ENCODE assay signal across 3 cellular contexts in the genomic region with DNA sequence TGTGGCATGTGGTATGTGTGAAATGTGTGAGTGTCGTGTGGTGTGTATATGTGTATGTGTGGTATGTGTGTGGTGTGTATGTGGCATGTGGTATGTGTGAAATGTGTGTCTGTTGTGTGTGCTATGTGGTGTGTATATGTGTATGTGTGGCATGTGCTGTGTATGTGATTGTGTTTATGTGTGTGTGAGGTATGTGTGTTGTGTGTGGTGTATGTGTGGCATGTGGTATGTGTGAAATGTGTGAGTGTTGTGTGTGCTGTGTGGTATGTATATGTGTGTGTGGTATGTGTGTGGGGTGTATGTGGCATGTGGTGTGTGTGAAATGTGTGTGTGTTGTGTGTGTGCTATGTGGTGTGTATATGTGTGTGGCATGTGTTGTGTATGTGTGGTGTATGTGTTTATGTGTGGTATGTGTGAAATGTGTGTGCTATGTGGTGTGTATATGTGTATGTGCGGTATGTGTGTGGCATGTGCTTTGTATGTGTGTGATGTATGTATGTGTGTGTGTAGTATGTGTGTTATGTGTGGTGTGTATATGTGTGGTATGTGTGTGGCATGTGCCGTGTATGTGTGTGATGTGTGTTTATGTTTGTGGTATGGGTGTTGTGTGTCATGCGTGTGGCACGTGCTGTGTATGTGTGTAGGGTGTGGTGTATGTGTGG.
TF ChIP-seq lines count a peak whose summit lies in the region.

No MANE protein-coding gene starts in this region.

TF ChIP-seq in A549, 52 proteins besides CTCF, POLR2A, EP300 and RAD21 (continued from another document):
- TF ChIP-seq, protein P1, sequence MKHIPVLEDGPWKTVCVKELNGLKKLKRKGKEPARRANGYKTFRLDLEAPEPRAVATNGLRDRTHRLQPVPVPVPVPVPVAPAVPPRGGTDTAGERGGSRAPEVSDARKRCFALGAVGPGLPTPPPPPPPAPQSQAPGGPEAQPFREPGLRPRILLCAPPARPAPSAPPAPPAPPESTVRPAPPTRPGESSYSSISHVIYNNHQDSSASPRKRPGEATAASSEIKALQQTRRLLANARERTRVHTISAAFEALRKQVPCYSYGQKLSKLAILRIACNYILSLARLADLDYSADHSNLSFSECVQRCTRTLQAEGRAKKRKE (CRISPR knock-in tag; IDR thresholded peaks at IDR 0.05; ENCODE audit: low read depth): no peak
- TF ChIP-seq SMC3 (IDR thresholded peaks at IDR 0.05) (no peak), HOXB13 (CRISPR knock-in tag; IDR thresholded peaks at IDR 0.05; ENCODE audit: low read depth) (no peak), SREBF2 (IDR thresholded peaks at IDR 0.05) (no peak), CEBPB (IDR thresholded peaks at IDR 0.05) (no peak), JUN (IDR thresholded peaks at IDR 0.05) (no peak), KDM1A (IDR thresholded peaks at IDR 0.05; ENCODE audit: low read depth) (no peak), CBX2 (IDR thresholded peaks at IDR 0.05; ENCODE audit: borderline replicate concordance, low read depth) (no peak), HDAC2 (IDR thresholded peaks at IDR 0.05) (no peak), MYC (IDR thresholded peaks at IDR 0.05; ENCODE audit: borderline replicate concordance, low read length) (no peak)
- TF ChIP-seq, protein P2, sequence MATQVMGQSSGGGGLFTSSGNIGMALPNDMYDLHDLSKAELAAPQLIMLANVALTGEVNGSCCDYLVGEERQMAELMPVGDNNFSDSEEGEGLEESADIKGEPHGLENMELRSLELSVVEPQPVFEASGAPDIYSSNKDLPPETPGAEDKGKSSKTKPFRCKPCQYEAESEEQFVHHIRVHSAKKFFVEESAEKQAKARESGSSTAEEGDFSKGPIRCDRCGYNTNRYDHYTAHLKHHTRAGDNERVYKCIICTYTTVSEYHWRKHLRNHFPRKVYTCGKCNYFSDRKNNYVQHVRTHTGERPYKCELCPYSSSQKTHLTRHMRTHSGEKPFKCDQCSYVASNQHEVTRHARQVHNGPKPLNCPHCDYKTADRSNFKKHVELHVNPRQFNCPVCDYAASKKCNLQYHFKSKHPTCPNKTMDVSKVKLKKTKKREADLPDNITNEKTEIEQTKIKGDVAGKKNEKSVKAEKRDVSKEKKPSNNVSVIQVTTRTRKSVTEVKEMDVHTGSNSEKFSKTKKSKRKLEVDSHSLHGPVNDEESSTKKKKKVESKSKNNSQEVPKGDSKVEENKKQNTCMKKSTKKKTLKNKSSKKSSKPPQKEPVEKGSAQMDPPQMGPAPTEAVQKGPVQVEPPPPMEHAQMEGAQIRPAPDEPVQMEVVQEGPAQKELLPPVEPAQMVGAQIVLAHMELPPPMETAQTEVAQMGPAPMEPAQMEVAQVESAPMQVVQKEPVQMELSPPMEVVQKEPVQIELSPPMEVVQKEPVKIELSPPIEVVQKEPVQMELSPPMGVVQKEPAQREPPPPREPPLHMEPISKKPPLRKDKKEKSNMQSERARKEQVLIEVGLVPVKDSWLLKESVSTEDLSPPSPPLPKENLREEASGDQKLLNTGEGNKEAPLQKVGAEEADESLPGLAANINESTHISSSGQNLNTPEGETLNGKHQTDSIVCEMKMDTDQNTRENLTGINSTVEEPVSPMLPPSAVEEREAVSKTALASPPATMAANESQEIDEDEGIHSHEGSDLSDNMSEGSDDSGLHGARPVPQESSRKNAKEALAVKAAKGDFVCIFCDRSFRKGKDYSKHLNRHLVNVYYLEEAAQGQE (IDR thresholded peaks at IDR 0.05): no peak
TF ChIP-seq in A549: peak in this region for 0.

TF ChIP-seq in HEK293, 187 proteins besides CTCF, POLR2A, EP300 and RAD21 (continues in another document):
- TF ChIP-seq, protein P3, sequence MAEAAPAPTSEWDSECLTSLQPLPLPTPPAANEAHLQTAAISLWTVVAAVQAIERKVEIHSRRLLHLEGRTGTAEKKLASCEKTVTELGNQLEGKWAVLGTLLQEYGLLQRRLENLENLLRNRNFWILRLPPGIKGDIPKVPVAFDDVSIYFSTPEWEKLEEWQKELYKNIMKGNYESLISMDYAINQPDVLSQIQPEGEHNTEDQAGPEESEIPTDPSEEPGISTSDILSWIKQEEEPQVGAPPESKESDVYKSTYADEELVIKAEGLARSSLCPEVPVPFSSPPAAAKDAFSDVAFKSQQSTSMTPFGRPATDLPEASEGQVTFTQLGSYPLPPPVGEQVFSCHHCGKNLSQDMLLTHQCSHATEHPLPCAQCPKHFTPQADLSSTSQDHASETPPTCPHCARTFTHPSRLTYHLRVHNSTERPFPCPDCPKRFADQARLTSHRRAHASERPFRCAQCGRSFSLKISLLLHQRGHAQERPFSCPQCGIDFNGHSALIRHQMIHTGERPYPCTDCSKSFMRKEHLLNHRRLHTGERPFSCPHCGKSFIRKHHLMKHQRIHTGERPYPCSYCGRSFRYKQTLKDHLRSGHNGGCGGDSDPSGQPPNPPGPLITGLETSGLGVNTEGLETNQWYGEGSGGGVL (tag by site-specific recombination; IDR thresholded peaks at IDR 0.05): 0 out of 2 replicates have a peak, but pooled peaks have one; percentile 3
- TF ChIP-seq ZNF747 (tag by site-specific recombination; IDR thresholded peaks at IDR 0.05): 0 out of 2 replicates have a peak, but pooled peaks have one; percentile 19
- TF ChIP-seq ZNF112 (tag by site-specific recombination; IDR thresholded peaks at IDR 0.05): 0 out of 2 replicates have a peak, but pooled peaks have one; percentile 32
- TF ChIP-seq, protein P4, sequence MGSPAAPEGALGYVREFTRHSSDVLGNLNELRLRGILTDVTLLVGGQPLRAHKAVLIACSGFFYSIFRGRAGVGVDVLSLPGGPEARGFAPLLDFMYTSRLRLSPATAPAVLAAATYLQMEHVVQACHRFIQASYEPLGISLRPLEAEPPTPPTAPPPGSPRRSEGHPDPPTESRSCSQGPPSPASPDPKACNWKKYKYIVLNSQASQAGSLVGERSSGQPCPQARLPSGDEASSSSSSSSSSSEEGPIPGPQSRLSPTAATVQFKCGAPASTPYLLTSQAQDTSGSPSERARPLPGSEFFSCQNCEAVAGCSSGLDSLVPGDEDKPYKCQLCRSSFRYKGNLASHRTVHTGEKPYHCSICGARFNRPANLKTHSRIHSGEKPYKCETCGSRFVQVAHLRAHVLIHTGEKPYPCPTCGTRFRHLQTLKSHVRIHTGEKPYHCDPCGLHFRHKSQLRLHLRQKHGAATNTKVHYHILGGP (tag by site-specific recombination; IDR thresholded peaks at IDR 0.05): peak; percentile 50
- TF ChIP-seq ZNF146 (tag by site-specific recombination; IDR thresholded peaks at IDR 0.05): peak; percentile 3; the same call in 1 of the 2 replicates
- no peak for TF ChIP-seq OVOL3 (tag by site-specific recombination; IDR thresholded peaks at IDR 0.05)
- peak; percentile 21; the same call in 1 of the 2 replicates for TF ChIP-seq ZNF776 (tag by site-specific recombination; IDR thresholded peaks at IDR 0.05; ENCODE audit: borderline replicate concordance)
- TF ChIP-seq, protein P5, sequence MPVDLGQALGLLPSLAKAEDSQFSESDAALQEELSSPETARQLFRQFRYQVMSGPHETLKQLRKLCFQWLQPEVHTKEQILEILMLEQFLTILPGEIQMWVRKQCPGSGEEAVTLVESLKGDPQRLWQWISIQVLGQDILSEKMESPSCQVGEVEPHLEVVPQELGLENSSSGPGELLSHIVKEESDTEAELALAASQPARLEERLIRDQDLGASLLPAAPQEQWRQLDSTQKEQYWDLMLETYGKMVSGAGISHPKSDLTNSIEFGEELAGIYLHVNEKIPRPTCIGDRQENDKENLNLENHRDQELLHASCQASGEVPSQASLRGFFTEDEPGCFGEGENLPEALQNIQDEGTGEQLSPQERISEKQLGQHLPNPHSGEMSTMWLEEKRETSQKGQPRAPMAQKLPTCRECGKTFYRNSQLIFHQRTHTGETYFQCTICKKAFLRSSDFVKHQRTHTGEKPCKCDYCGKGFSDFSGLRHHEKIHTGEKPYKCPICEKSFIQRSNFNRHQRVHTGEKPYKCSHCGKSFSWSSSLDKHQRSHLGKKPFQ (tag by site-specific recombination; IDR thresholded peaks at IDR 0.05): peak; percentile 96
- peak; percentile 7; the same call in 1 of the 2 replicates for TF ChIP-seq ZNF133 (tag by site-specific recombination; IDR thresholded peaks at IDR 0.05)
- TF ChIP-seq ZBTB1 (tag by site-specific recombination; IDR thresholded peaks at IDR 0.05): no peak
- no peak for TF ChIP-seq ZNF600 (tag by site-specific recombination; IDR thresholded peaks at IDR 0.05)
- TF ChIP-seq ZNF239 (tag by site-specific recombination; IDR thresholded peaks at IDR 0.05): peak; percentile 11
- no peak for TF ChIP-seq TRIM28 (IDR thresholded peaks at IDR 0.05; ENCODE audit: borderline replicate concordance, low read length)
- TF ChIP-seq, protein P6, sequence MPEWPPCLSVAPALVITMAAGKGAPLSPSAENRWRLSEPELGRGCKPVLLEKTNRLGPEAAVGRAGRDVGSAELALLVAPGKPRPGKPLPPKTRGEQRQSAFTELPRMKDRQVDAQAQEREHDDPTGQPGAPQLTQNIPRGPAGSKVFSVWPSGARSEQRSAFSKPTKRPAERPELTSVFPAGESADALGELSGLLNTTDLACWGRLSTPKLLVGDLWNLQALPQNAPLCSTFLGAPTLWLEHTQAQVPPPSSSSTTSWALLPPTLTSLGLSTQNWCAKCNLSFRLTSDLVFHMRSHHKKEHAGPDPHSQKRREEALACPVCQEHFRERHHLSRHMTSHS (tag by site-specific recombination; IDR thresholded peaks at IDR 0.05): 0 out of 2 replicates have a peak, but pooled peaks have one; percentile 41
- TF ChIP-seq ZNF169 (tag by site-specific recombination; IDR thresholded peaks at IDR 0.05): no peak; the same call in 1 of the 2 replicates
- peak; percentile 27; the same call in 1 of the 2 replicates for TF ChIP-seq ZNF155 (tag by site-specific recombination; IDR thresholded peaks at IDR 0.05)
- peak; percentile 43; the same call in 1 of the 2 replicates for TF ChIP-seq ZNF114 (tag by site-specific recombination; IDR thresholded peaks at IDR 0.05)
- no peak for TF ChIP-seq HOXD13 (CRISPR knock-in tag; IDR thresholded peaks at IDR 0.05; ENCODE audit: borderline replicate concordance)

TF ChIP-seq in liver, 16 proteins besides CTCF, POLR2A, EP300 and RAD21:
- TF ChIP-seq, protein P2 (IDR thresholded peaks at IDR 0.05): no peak
- TF ChIP-seq FOXA2 (IDR thresholded peaks at IDR 0.05): peak; percentile 8
